In genomic region chr7:73557397-73558257, GRCh38 we compare ENCODE assay signal across 8 cellular contexts. TPM values are rescaled to one million over a fixed set of nuclear protein-coding genes. Genes with fewer than 3 reads are reported as not detected.
DNase-seq lines count a peak whose midpoint lies in the region; ATAC-seq, FAIRE-seq and TF ChIP-seq lines count a peak whose summit lies in the region.

TSS of gene BCL7B (minus strand) at chr7:73557690. CDS start at chr7:73557578, 112 bp downstream.

- peak; percentile 85 for ATAC-seq in aorta (ENCODE audit: low FRiP score)

- intact Hi-C loops in aorta (cut with DNase I) = loop anchor here (2.0 to 5.0 kb wide), 2 partner anchors 35 kb away; partner anchors contain the start of gene BAZ1B (in 2 of the 2)

- H3K9me2 ChIP-seq in MM.1S (replicated peaks; ENCODE audit: insufficient read depth, low read length) = no peaks in the 10 kb centered on the region

- H3K27me3 ChIP-seq in H7 (ENCODE audit: control insufficient read depth, insufficient read depth, low read length) = peaks cover 6% of the 10 kb centered on the region
- H3K27me3 ChIP-seq in MM.1S (replicated peaks; ENCODE audit: insufficient read depth, low read length) = no peaks in the 10 kb centered on the region
- H3K27me3 ChIP-seq in astrocyte (ENCODE audit: insufficient read depth, low read length) = no peaks in the 10 kb centered on the region
- no peaks in the 10 kb centered on the region for H3K27me3 ChIP-seq in aorta (ENCODE audit: control insufficient read depth in 1 of 2, insufficient read depth in 2 of 2, low read length in 1 of 2)

- H3K9ac ChIP-seq in MM.1S (ENCODE audit: low read length) = peak within 1 kb of the TSS; percentile 99
- peak within 1 kb of the TSS; percentile 99 for H3K9ac ChIP-seq in astrocyte (ENCODE audit: low read length)

- H3K4me2 ChIP-seq in MM.1S (ENCODE audit: low read depth, low read length) (peak within 1 kb of the TSS; percentile 82), astrocyte (ENCODE audit: low read length) (peak within 1 kb of the TSS; percentile 86)

- no peak for TF ChIP-seq CTCF in MM.1S (IDR thresholded peaks at IDR 0.05; ENCODE audit: low read length)
- TF ChIP-seq CTCF in astrocyte (IDR thresholded peaks at IDR 0.05; ENCODE audit: insufficient read depth, low read depth, low read length) = no peak

- H4K20me1 ChIP-seq in MM.1S (ENCODE audit: insufficient read depth, low read length) = no peaks in the 10 kb centered on the region
- peaks cover 40% of the 10 kb centered on the region for H4K20me1 ChIP-seq in astrocyte (ENCODE audit: insufficient read depth, low read length)

- DNase-seq in GM03348 (ENCODE audit: low spot score) = peak; percentile 99
- DNase-seq in H7 = peak; percentile 99
- DNase-seq in MM.1S = peak; percentile 88
- peak; percentile 60 to 90 (median 72) for DNase-seq in T-helper 2 cell
- no peak for DNase-seq in astrocyte (ENCODE audit: low read depth)
- peak; percentile 97 for DNase-seq in hepatic stellate cell (ENCODE audit: low spot score)
- DNase-seq in renal cortical epithelial cell (ENCODE audit: low read depth) = no peak
- DNase-seq in aorta = peak; percentile 79 to 91

- peaks cover 24% of the 10 kb centered on the region for H3F3A ChIP-seq in MM.1S (ENCODE audit: insufficient read depth, low read length)

- no peak for FAIRE-seq in astrocyte (lab: Jason Lieb, UNC)

- H3K27me3 Mint-ChIP-seq in astrocyte (ENCODE audit: low read depth, unreplicated experiment) = peaks cover 3% of the 10 kb centered on the region

- no peaks in the 10 kb centered on the region for H3K9me3 Mint-ChIP-seq in astrocyte (ENCODE audit: unreplicated experiment)

- H3K79me2 ChIP-seq in MM.1S (ENCODE audit: low read length) = peaks cover 44% of the 10 kb centered on the region
- peaks cover 42% of the 10 kb centered on the region for H3K79me2 ChIP-seq in astrocyte (ENCODE audit: insufficient read depth, low read length)

- H3K36me3 ChIP-seq in H7 (replicated peaks; ENCODE audit: control insufficient read depth, insufficient read depth, low read length) (no peaks in the 10 kb centered on the region; the same call in 1 of the 2 replicates), MM.1S (replicated peaks; ENCODE audit: insufficient read depth, low read length) (peaks cover 3% of the 10 kb centered on the region; the same call in 1 of the 2 replicates), astrocyte (ENCODE audit: insufficient read depth, low read length) (peaks cover 5% of the 10 kb centered on the region), aorta (ENCODE audit: control insufficient read depth in 1 of 2, insufficient read depth in 2 of 2, low read length in 1 of 2) (no peaks in the 10 kb centered on the region)

- 5 to 7% methylated on average over 55 to 83 of the region's 83 CpGs for WGBS in aorta, 2 donors

- peak within 1 kb of the TSS; percentile 93 for H3K4me3 Mint-ChIP-seq in astrocyte (ENCODE audit: unreplicated experiment)

- H3K9me3 ChIP-seq in MM.1S (replicated peaks; ENCODE audit: insufficient read depth, low read length) = no peaks in the 10 kb centered on the region
- no peaks in the 10 kb centered on the region for H3K9me3 ChIP-seq in astrocyte (ENCODE audit: insufficient read depth, low read depth, low read length)
- H3K9me3 ChIP-seq in aorta (ENCODE audit: control insufficient read depth, low read length) = no peaks in the 10 kb centered on the region

- peak within 1 kb of the TSS; percentile 88 for H3K27ac Mint-ChIP-seq in astrocyte (ENCODE audit: unreplicated experiment)

- no peaks in the 10 kb centered on the region for H3K36me3 Mint-ChIP-seq in astrocyte (ENCODE audit: low read depth, unreplicated experiment)

- peak within 1 kb of the TSS; percentile 96 for H3K27ac ChIP-seq in MM.1S (ENCODE audit: low read length)
- H3K27ac ChIP-seq in astrocyte (ENCODE audit: low read depth, low read length) = peak within 1 kb of the TSS; percentile 98
- H3K27ac ChIP-seq in aorta (ENCODE audit: low read depth in 1 of 2, low read length in 2 of 2) = peak within 1 kb of the TSS; percentile 92 to 94

- H3K4me1 ChIP-seq in MM.1S (ENCODE audit: low read length) (peaks cover 17% of the 10 kb centered on the region), astrocyte (ENCODE audit: insufficient read depth, low read length) (peaks cover 11% of the 10 kb centered on the region), aorta (ENCODE audit: control insufficient read depth in 1 of 2, insufficient read depth in 2 of 2, low read length in 2 of 2) (peaks cover 0 to 3% of the 10 kb centered on the region in 2 donors)

- H2AFZ ChIP-seq in MM.1S (ENCODE audit: low read length) = peak within 1 kb of the TSS; percentile 88
- peak within 1 kb of the TSS; percentile 81 for H2AFZ ChIP-seq in astrocyte (ENCODE audit: low read depth, low read length)

- peaks cover 17% of the 10 kb centered on the region for H3K4me1 Mint-ChIP-seq in astrocyte (ENCODE audit: low read depth, unreplicated experiment)

- peak within 1 kb of the TSS; percentile 80 for H3K4me3 ChIP-seq in H7 (ENCODE audit: insufficient read depth, low read depth, low read length)
- peak within 1 kb of the TSS; percentile 92 for H3K4me3 ChIP-seq in MM.1S (ENCODE audit: low read length)
- H3K4me3 ChIP-seq in astrocyte (ENCODE audit: insufficient read depth, low read depth, low read length) = peak within 1 kb of the TSS; percentile 77
- peak within 1 kb of the TSS; percentile 66 to 79 for H3K4me3 ChIP-seq in aorta (ENCODE audit: low read length in 2 of 2)

RNA-seq across cellular contexts. Expression of gene BCL7B, which starts in this region (rescaled TPM):
- total RNA-seq in H7 (2014; rRNA removed; shearing (Covaris generic)) = 18.7 and 23.3 TPM in 2 replicates
- total RNA-seq in astrocyte = 27.6 and 30.1 TPM in 2 replicates
- 21.7 and 23.4 TPM in 2 replicates for total RNA-seq in renal cortical epithelial cell
- 10 to 100 TPM; 45.5 to 68.2 TPM for total RNA-seq in aorta
- polyA plus RNA-seq in aorta = 10 to 100 TPM; 70.9 to 92.3 TPM

Comparison
In these comparisons a context has a peak if more than half of its experiments do, and no peak if none do; other contexts are left out.
1. DNase-seq: peak in GM03348 (single experiment), H7 (single experiment), MM.1S (single experiment), T-helper 2 cell (5 of 5), hepatic stellate cell (single experiment) and aorta (2 of 2); none in astrocyte (single experiment) and renal cortical epithelial cell (single experiment).
2. Peak in every context shown above with its lines, with median percentiles within 50 percentile points of each other: H3K4me3 ChIP-seq and H3K27ac ChIP-seq.